Comparison of ENCODE assay signal across 2 cellular contexts in the genomic region with DNA sequence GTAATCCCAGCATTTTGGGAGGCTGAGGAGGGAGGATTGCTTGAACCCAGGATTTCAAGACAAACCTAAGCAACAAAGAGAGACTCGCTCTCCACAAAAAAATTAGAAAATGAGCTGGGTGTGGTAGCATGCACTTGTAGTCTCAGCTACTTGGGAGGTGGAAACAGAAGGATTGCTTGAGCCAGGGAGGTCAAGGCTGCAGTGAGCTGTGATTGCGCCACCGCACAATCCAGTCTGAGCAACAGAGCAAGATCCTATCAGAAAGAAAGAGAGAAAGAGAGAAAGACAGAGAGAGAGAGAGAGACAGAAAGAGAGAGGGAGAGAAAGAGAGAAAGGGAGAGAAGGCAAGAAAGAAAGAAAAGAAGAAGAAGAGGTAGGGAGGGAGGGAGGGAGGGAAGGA.
A peak's percentile ranks its signal among the peaks of the same experiment; 100 is the strongest.
TF ChIP-seq lines count a peak whose summit lies in the region.

No MANE protein-coding gene starts in this region.

TF ChIP-seq in K562, 482 proteins besides CTCF, POLR2A, EP300 and RAD21:
- TF ChIP-seq, protein P1, sequence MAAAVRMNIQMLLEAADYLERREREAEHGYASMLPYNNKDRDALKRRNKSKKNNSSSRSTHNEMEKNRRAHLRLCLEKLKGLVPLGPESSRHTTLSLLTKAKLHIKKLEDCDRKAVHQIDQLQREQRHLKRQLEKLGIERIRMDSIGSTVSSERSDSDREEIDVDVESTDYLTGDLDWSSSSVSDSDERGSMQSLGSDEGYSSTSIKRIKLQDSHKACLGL (CRISPR knock-in tag; IDR thresholded peaks at IDR 0.05; ENCODE audit: borderline replicate concordance, poor library complexity, severe bottlenecking), result no peak
- peak; percentile 41; the same call in 1 of the 2 replicates for TF ChIP-seq CEBPB (tag; IDR thresholded peaks at IDR 0.05)
- TF ChIP-seq, protein P2, sequence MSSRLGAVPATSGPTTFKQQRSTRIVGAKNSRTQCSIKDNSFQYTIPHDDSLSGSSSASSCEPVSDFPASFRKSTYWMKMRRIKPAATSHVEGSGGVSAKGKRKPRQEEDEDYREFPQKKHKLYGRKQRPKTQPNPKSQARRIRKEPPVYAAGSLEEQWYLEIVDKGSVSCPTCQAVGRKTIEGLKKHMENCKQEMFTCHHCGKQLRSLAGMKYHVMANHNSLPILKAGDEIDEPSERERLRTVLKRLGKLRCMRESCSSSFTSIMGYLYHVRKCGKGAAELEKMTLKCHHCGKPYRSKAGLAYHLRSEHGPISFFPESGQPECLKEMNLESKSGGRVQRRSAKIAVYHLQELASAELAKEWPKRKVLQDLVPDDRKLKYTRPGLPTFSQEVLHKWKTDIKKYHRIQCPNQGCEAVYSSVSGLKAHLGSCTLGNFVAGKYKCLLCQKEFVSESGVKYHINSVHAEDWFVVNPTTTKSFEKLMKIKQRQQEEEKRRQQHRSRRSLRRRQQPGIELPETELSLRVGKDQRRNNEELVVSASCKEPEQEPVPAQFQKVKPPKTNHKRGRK (tag; IDR thresholded peaks at IDR 0.05), result peak; percentile 51

TF ChIP-seq in endothelial cell of umbilical vein, 7 proteins besides CTCF, POLR2A, EP300 and RAD21:
- TF ChIP-seq FOS (IDR thresholded peaks at IDR 0.05; ENCODE audit: borderline replicate concordance, insufficient read depth, low read length) (no peak), EZH2 (IDR thresholded peaks at IDR 0.05; ENCODE audit: borderline replicate concordance, low read depth, low read length, severe bottlenecking) (no peak), GATA2 (IDR thresholded peaks at IDR 0.05; ENCODE audit: insufficient read depth, insufficient read length, low read depth, low read length) (no peak), POLR2AphosphoS5 (IDR thresholded peaks at IDR 0.05; ENCODE audit: insufficient read depth, low read depth, low read length) (no peak), JUN (IDR thresholded peaks at IDR 0.05; ENCODE audit: borderline replicate concordance, insufficient read depth, insufficient read length, low read depth) (no peak), MYC (IDR thresholded peaks at IDR 0.05; ENCODE audit: low read depth, low read length) (no peak)
- TF ChIP-seq, protein P3, sequence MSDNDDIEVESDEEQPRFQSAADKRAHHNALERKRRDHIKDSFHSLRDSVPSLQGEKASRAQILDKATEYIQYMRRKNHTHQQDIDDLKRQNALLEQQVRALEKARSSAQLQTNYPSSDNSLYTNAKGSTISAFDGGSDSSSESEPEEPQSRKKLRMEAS (IDR thresholded peaks at IDR 0.05; ENCODE audit: insufficient read depth, insufficient read length), result no peak
